Comparison of ENCODE assay signal across 13 cellular contexts in the genomic region with DNA sequence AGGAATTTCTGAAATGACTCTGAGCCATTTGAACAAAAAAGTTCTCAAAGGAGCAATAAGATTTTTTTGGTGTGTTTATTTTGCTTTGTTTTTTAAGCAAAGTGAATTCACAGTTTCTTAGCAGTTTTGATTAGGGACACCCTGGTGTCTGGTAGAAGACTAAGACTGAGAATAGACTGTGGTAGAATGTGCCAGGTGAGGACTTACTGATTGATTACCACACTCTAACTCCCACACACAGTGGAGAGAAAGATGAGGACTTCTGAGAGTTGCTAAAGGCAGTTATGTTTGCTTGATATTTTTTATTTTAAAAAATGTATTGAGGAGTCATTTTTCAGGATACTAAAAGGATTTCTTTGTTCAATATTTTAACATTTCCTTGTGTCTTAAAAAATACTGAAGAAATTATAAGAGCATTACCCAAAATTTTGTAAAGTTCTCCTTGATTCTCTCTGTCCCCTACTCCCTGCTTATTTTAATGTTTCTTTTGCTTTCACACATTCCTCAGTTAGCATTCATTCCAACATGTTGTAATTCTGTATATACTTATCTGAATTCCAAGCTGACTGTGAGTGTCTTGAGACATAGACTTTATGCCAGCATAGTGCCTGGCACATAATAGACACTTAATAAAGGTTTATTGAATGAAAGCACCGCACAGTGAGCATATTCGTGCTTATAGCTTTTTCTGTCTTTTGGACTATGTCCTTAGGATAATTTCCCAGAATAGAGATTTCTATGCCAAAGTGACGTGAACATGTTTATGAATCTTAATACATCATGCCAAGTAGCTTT.
DNase-seq lines count a peak whose midpoint lies in the region; ATAC-seq, FAIRE-seq and TF ChIP-seq lines count a peak whose summit lies in the region.
"Had no signal": no experiment of that assay in that cellular context is flagged by ENCODE, and none has a peak within 500 bp of the region (broad histone marks: within the 10 kb centered on the region; RNA-seq: fewer than 3 reads in every experiment).

No MANE protein-coding gene starts in this region.

- H3K9me3 ChIP-seq in small intestine (ENCODE audit: control insufficient read depth, low read depth) = no peaks in the 10 kb centered on the region

- no peak overlapping the region for H3K27ac ChIP-seq in small intestine (ENCODE audit: low read depth in 1 of 2, low read length in 1 of 2)

- no peak for FAIRE-seq in small intestine (lab: Jason Lieb, UNC)

- no peak overlapping the region for H3K27ac Mint-ChIP-seq in natural killer cell treated with Interleukin-12 subunit alpha and Interleukin-12 subunit beta and Interleukin-15 and Interleukin-18, amount 100 ng/mL, for 72 hours
- H3K27ac Mint-ChIP-seq in natural killer cell = no peak overlapping the region

- 75 to 92% (median 89%) methylated on average over 3 of the region's 3 CpGs for WGBS in small intestine, 3 donors

- intact Hi-C loops in natural killer cell (cut with micrococcal nuclease) = no loop called here

- no peaks in the 10 kb centered on the region for H3K27me3 ChIP-seq in small intestine (ENCODE audit: control insufficient read depth in 2 of 2, insufficient read depth in 2 of 2, low read length in 2 of 2)

- H3K36me3 ChIP-seq in small intestine (ENCODE audit: control insufficient read depth in 2 of 2, insufficient read depth in 2 of 2, low read length in 2 of 2) = no peaks in the 10 kb centered on the region

- peak; percentile 70 to 85 for ATAC-seq in natural killer cell treated with Interleukin-12 subunit alpha and Interleukin-12 subunit beta and Interleukin-15 and Interleukin-18, amount 100 ng/mL, for 72 hours
- ATAC-seq in natural killer cell (no peak), HG03571 (IDR thresholded peaks at IDR 0.05; ENCODE audit: unreplicated experiment) (no peak), GM21423 (IDR thresholded peaks at IDR 0.05; ENCODE audit: unreplicated experiment) (no peak)

- H3K27me3 Mint-ChIP-seq in natural killer cell treated with Interleukin-12 subunit alpha and Interleukin-12 subunit beta and Interleukin-15 and Interleukin-18, amount 100 ng/mL, for 72 hours = no peaks in the 10 kb centered on the region
- no peaks in the 10 kb centered on the region for H3K27me3 Mint-ChIP-seq in natural killer cell (ENCODE audit: low read depth in 2 of 2)

- H3K36me3 Mint-ChIP-seq in natural killer cell treated with Interleukin-12 subunit alpha and Interleukin-12 subunit beta and Interleukin-15 and Interleukin-18, amount 100 ng/mL, for 72 hours = no peaks in the 10 kb centered on the region
- H3K36me3 Mint-ChIP-seq in natural killer cell = no peaks in the 10 kb centered on the region

- H3K4me1 Mint-ChIP-seq in natural killer cell treated with Interleukin-12 subunit alpha and Interleukin-12 subunit beta and Interleukin-15 and Interleukin-18, amount 100 ng/mL, for 72 hours (ENCODE audit: low read depth in 2 of 2) = peaks cover 0 to 6% of the 10 kb centered on the region in 2 donors
- H3K4me1 Mint-ChIP-seq in natural killer cell = peaks cover 0 to 3% of the 10 kb centered on the region in 2 donors

- DNase-seq in natural killer cell treated with Interleukin-12 subunit alpha and Interleukin-12 subunit beta and Interleukin-15 and Interleukin-18, amount 100 ng/mL, for 72 hours (ENCODE audit: low spot score) = no peak
- DNase-seq in natural killer cell (no peak), amniotic epithelial cell (ENCODE audit: low read depth) (peak; percentile 61), kidney glomerular epithelial cell (lab: John Stamatoyannopoulos, UW) (peak; percentile 16), T1000 (lab: John Stamatoyannopoulos, UW) (no peak), small intestine (no peak)
- DNase-seq: activated T-cell treated with anti-CD3 and anti-CD28 coated beads for 4 hours, erythroblast, NCI-H526, SHP77 treated with DMSO at 0.1 percent for 48 hours had no signal

- no peak overlapping the region for H3K4me3 ChIP-seq in small intestine (ENCODE audit: low read depth in 1 of 2, low read length in 2 of 2)

- H3K4me1 ChIP-seq in small intestine (ENCODE audit: control insufficient read depth in 2 of 2, insufficient read depth in 1 of 2, low read depth in 1 of 2, low read length in 1 of 2) = peaks cover 0 to 4% of the 10 kb centered on the region in 2 donors

- no peaks in the 10 kb centered on the region for H3K9me3 Mint-ChIP-seq in natural killer cell treated with Interleukin-12 subunit alpha and Interleukin-12 subunit beta and Interleukin-15 and Interleukin-18, amount 100 ng/mL, for 72 hours
- no peaks in the 10 kb centered on the region for H3K9me3 Mint-ChIP-seq in natural killer cell
- H3K9me3 Mint-ChIP-seq: nephron had no signal

- no peak overlapping the region for H3K4me3 Mint-ChIP-seq in natural killer cell treated with Interleukin-12 subunit alpha and Interleukin-12 subunit beta and Interleukin-15 and Interleukin-18, amount 100 ng/mL, for 72 hours
- no peak overlapping the region for H3K4me3 Mint-ChIP-seq in natural killer cell
- H3K4me3 Mint-ChIP-seq: nephron had no signal

- no peak for TF ChIP-seq CTCF in natural killer cell (IDR thresholded peaks at IDR 0.05)

Comparison
In these comparisons a context has a peak if more than half of its experiments do, and no peak if none do; other contexts are left out.
1. ATAC-seq: peak in natural killer cell treated with Interleukin-12 subunit alpha and Interleukin-12 subunit beta and Interleukin-15 and Interleukin-18, amount 100 ng/mL, for 72 hours (2 of 2); none in natural killer cell (0 of 3), HG03571 (single experiment) and GM21423 (single experiment).
2. DNase-seq: peak in amniotic epithelial cell (single experiment) and kidney glomerular epithelial cell (single experiment); none in natural killer cell treated with Interleukin-12 subunit alpha and Interleukin-12 subunit beta and Interleukin-15 and Interleukin-18, amount 100 ng/mL, for 72 hours (single experiment), natural killer cell (single experiment), T1000 (single experiment) and small intestine (single experiment).